28 cellular contexts compared by ENCODE assay signal in the genomic region with DNA sequence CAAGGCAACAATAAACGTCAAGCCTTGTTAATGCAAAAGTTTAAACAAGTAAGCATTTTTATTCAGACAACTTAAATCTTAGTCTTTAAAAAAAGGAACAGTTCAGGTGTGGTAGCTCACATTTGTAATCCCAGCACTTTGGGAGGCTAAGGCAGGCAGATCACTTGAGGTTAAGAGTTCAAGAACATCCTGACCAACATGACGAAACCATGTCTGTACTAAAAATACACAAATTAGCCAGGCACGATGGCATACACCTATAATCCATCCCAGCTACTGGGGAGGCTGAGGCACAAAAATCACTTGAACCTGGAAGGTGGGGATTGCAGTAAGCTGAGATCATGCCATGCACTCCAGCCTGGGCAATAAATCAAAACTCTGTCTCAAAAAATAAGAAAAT.
"Had no signal": no experiment of that assay in that cellular context is flagged by ENCODE, and none has a peak within 500 bp of the region (broad histone marks: within the 10 kb centered on the region; RNA-seq: fewer than 3 reads in every experiment).

No MANE protein-coding gene starts in this region.

- H3K9me3 ChIP-seq: esophagus muscularis mucosa, esophagus squamous epithelium, gastrocnemius medialis, gastroesophageal sphincter, heart left ventricle had no signal

- DNase-seq: colonic mucosa; cortex of kidney; dermis blood vessel endothelial cell; dorsolateral prefrontal cortex; effector CD4-positive, alpha-beta T cell; effector CD8-positive, alpha-beta T cell; effector memory CD4-positive, alpha-beta T cell; effector memory CD8-positive, alpha-beta T cell; endodermal cell; erythroblast; esophagus squamous epithelium; foreskin fibroblast; foreskin keratinocyte; foreskin melanocyte; gastrocnemius medialis; glutamatergic neuron; head of caudate nucleus; heart left ventricle; heart right ventricle had no signal

- H3K4me1 ChIP-seq: colonic mucosa, foreskin keratinocyte had no signal

- ATAC-seq: effector memory CD8-positive, alpha-beta T cell; esophagus mucosa; foreskin keratinocyte; gastroesophageal sphincter; heart left ventricle; heart right ventricle had no signal

- H3K27me3 ChIP-seq: colonic mucosa, dorsolateral prefrontal cortex, esophagus muscularis mucosa, esophagus squamous epithelium, foreskin keratinocyte, gastrocnemius medialis, gastroesophageal sphincter, heart left ventricle, heart right ventricle had no signal

- H3K4me3 ChIP-seq: colonic mucosa, coronary artery, dorsolateral prefrontal cortex, esophagus muscularis mucosa, esophagus squamous epithelium, gastrocnemius medialis, gastroesophageal sphincter, heart left ventricle, heart right ventricle had no signal

- H3K27ac ChIP-seq: colonic mucosa, coronary artery, dorsolateral prefrontal cortex, epithelial cell of prostate, esophagus muscularis mucosa, esophagus squamous epithelium, foreskin keratinocyte, gastrocnemius medialis, gastroesophageal sphincter, heart left ventricle, heart right ventricle had no signal

- H3K36me3 ChIP-seq: colonic mucosa, esophagus muscularis mucosa, esophagus squamous epithelium, gastrocnemius medialis, gastroesophageal sphincter, heart left ventricle, heart right ventricle had no signal

- FAIRE-seq: colon, endometrium, endothelial cell of umbilical vein, frontal cortex had no signal
